ENCODE assay signal across 8 cellular contexts in the genomic region with DNA sequence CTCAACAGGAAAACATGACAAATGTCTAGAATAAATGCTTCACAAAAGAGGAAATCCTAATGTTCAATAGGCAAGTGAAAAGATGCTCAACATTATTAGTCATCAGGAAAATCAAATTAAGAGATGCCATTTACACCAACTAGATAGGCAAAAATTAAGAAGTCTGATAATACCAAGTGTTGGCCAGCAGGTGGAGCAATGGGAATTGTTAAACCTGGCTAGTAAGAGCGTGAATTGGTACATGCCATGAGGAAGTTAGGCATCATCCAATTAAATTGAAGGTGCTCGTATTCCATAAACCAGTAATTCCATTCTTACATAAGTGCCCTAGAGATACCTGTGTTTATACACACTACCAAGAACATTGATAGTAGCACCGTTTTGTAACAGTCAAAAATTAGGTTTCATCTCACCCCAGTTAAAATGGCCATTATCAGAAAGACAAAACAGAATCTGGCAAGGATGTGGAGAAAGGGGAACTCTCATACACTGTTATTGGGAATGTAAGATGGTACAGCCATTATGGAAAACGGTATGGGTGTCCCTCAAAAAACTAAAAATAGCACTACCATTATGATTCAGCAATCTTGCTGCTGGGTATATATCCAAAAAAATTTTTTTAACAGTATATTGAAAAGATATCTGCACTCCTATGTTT. TPM values are rescaled to one million over a fixed set of nuclear protein-coding genes. Genes with fewer than 3 reads are reported as not detected.
DNase-seq lines count a peak whose midpoint lies in the region; ATAC-seq, FAIRE-seq and TF ChIP-seq lines count a peak whose summit lies in the region.

No MANE protein-coding gene starts in this region.

- peak; percentile 96 for FAIRE-seq in G401.6 (lab: Jason Lieb, UNC)

- no peaks in the 10 kb centered on the region for H3K79me2 ChIP-seq in GM23338 (replicated peaks; ENCODE audit: insufficient read depth)

- H3K27me3 Mint-ChIP-seq in GM23338 (ENCODE audit: insufficient read depth, low read depth, poor library complexity), result peaks cover 4% of the 10 kb centered on the region

- no peak overlapping the region for H2AFZ ChIP-seq in GM23338

- TF ChIP-seq CTCF in GM23338 (conservative IDR thresholded peaks at IDR 0.05; ENCODE audit: low read depth in 2 of 2) (peak; percentile 53 to 70), astrocyte of the spinal cord (IDR thresholded peaks at IDR 0.05; ENCODE audit: low read depth, low read length) (peak; percentile 60)

- DNase-seq in GM23338 (ENCODE audit: low spot score) (peak; percentile 69), NAMALWA (ENCODE audit: low spot score) (peak; percentile 70), SHP77 (lab: John Stamatoyannopoulos, UW) (peak; percentile 13 to 61), astrocyte of the spinal cord (ENCODE audit: low read depth, low spot score) (peak; percentile 73), iPS-NIHi11 (ENCODE audit: low spot score) (peak; percentile 33), 8988T (no peak)
- peak; percentile 2 to 26 for DNase-seq in stimulated activated CD4-positive, alpha-beta T cell treated with anti-CD3 and anti-CD28 coated beads, Interleukin-15, amount 100 ng/mL, for 48 hours (ENCODE audit: low read depth in 2 of 2)

- H4K20me1 ChIP-seq in GM23338 (replicated peaks; ENCODE audit: insufficient read depth), result no peaks in the 10 kb centered on the region

- H3K9me3 Mint-ChIP-seq in GM23338, result no peaks in the 10 kb centered on the region

- H3K27ac ChIP-seq in GM23338 (ENCODE audit: low read depth), result no peak overlapping the region

- H3K4me3 Mint-ChIP-seq in GM23338, result no peak overlapping the region

- H3K36me3 ChIP-seq in GM23338 (ENCODE audit: insufficient read depth), result no peaks in the 10 kb centered on the region

- no peaks in the 10 kb centered on the region for H3K4me1 Mint-ChIP-seq in GM23338

- no peaks in the 10 kb centered on the region for H3K9me2 ChIP-seq in GM23338 (ENCODE audit: insufficient read depth)

- H3K4me1 ChIP-seq in GM23338 (ENCODE audit: insufficient read depth), result no peaks in the 10 kb centered on the region

- H3K27me3 ChIP-seq in GM23338 (ENCODE audit: insufficient read depth), result no peaks in the 10 kb centered on the region

- no peak overlapping the region for H3K27ac Mint-ChIP-seq in GM23338

- H3K36me3 Mint-ChIP-seq in GM23338 (ENCODE audit: low read depth), result no peaks in the 10 kb centered on the region; the same call in 2 of the 3 replicates

- ATAC-seq in GM23338, result peak; percentile 42; the same call in 2 of the 3 replicates

- H3K4me2 ChIP-seq in GM23338, result no peak overlapping the region

- in situ Hi-C loops in astrocyte of the spinal cord (cut with HindIII; ENCODE audit: low sequenced_read_pairs), result no loop called here

- H3F3A ChIP-seq in GM23338 (replicated peaks; ENCODE audit: low read depth), result no peaks in the 10 kb centered on the region

- H3K4me3 ChIP-seq in GM23338 (no peak overlapping the region), astrocyte of the spinal cord (ENCODE audit: low read depth, low read length) (no peak overlapping the region)

TF ChIP-seq in GM23338, 12 proteins besides CTCF, POLR2A, EP300 and RAD21 (continues in another document):
- TF ChIP-seq NANOG (IDR thresholded peaks at IDR 0.05; ENCODE audit: borderline replicate concordance) (no peak), ZNF331 (CRISPR knock-in tag; IDR thresholded peaks at IDR 0.05; ENCODE audit: low read depth) (no peak), STAT1 (IDR thresholded peaks at IDR 0.05; ENCODE audit: unreplicated experiment) (no peak), EZH2 (IDR thresholded peaks at IDR 0.05; ENCODE audit: low read depth, unreplicated experiment) (no peak), EZH2phosphoT487 (IDR thresholded peaks at IDR 0.05; ENCODE audit: unreplicated experiment) (no peak), POLR2AphosphoS5 (IDR thresholded peaks at IDR 0.05; ENCODE audit: low read depth) (no peak), JUNB (IDR thresholded peaks at IDR 0.05; ENCODE audit: unreplicated experiment) (no peak), ZNF114 (CRISPR knock-in tag; IDR thresholded peaks at IDR 0.05) (no peak)
- TF ChIP-seq, protein P1, sequence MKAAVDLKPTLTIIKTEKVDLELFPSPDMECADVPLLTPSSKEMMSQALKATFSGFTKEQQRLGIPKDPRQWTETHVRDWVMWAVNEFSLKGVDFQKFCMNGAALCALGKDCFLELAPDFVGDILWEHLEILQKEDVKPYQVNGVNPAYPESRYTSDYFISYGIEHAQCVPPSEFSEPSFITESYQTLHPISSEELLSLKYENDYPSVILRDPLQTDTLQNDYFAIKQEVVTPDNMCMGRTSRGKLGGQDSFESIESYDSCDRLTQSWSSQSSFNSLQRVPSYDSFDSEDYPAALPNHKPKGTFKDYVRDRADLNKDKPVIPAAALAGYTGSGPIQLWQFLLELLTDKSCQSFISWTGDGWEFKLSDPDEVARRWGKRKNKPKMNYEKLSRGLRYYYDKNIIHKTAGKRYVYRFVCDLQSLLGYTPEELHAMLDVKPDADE (IDR thresholded peaks at IDR 0.05), result no peak
- TF ChIP-seq, protein P2, sequence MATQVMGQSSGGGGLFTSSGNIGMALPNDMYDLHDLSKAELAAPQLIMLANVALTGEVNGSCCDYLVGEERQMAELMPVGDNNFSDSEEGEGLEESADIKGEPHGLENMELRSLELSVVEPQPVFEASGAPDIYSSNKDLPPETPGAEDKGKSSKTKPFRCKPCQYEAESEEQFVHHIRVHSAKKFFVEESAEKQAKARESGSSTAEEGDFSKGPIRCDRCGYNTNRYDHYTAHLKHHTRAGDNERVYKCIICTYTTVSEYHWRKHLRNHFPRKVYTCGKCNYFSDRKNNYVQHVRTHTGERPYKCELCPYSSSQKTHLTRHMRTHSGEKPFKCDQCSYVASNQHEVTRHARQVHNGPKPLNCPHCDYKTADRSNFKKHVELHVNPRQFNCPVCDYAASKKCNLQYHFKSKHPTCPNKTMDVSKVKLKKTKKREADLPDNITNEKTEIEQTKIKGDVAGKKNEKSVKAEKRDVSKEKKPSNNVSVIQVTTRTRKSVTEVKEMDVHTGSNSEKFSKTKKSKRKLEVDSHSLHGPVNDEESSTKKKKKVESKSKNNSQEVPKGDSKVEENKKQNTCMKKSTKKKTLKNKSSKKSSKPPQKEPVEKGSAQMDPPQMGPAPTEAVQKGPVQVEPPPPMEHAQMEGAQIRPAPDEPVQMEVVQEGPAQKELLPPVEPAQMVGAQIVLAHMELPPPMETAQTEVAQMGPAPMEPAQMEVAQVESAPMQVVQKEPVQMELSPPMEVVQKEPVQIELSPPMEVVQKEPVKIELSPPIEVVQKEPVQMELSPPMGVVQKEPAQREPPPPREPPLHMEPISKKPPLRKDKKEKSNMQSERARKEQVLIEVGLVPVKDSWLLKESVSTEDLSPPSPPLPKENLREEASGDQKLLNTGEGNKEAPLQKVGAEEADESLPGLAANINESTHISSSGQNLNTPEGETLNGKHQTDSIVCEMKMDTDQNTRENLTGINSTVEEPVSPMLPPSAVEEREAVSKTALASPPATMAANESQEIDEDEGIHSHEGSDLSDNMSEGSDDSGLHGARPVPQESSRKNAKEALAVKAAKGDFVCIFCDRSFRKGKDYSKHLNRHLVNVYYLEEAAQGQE (IDR thresholded peaks at IDR 0.05; ENCODE audit: unreplicated experiment), result no peak

RNA-seq across cellular contexts. Expression of a gene that starts 14.0 kb away (rescaled TPM):
- total RNA-seq in GM23338 (2014; rRNA removed; shearing (Covaris generic)), result 4.4 and 4.7 TPM in 2 replicates
- 3.4 and 4.9 TPM in 2 replicates for polyA plus RNA-seq in GM23338 (2016; fragmentation: Nextera tagmentation; extraction: Ambion mirVana)

RNA-seq across cellular contexts. Expression of a gene that starts 22.2 kb away (rescaled TPM):
- total RNA-seq in GM23338 (2014; rRNA removed; shearing (Covaris generic)), result 3.9 and 5.8 TPM in 2 replicates
- polyA plus RNA-seq in GM23338 (2016; fragmentation: Nextera tagmentation; extraction: Ambion mirVana), result 1.0 and 1.1 TPM in 2 replicates

RNA-seq across cellular contexts. Expression of a gene that starts 58.5 kb away (rescaled TPM):
- total RNA-seq in GM23338 (2014; rRNA removed; shearing (Covaris generic)), result not detected in 2 replicates
- 0.16 and 0.61 TPM in 2 replicates for polyA plus RNA-seq in GM23338 (2016; fragmentation: Nextera tagmentation; extraction: Ambion mirVana)

RNA-seq across cellular contexts. Expression of a gene that starts 58.5 kb away (rescaled TPM):
- 2.2 and 3.7 TPM in 2 replicates for total RNA-seq in GM23338 (2014; rRNA removed; shearing (Covaris generic))
- polyA plus RNA-seq in GM23338 (2016; fragmentation: Nextera tagmentation; extraction: Ambion mirVana), result 2.4 and 3.7 TPM in 2 replicates
